Comparison of ENCODE assay signal across 8 cellular contexts in genomic region chr6:26199057-26199772, GRCh38.
DNase-seq lines count a peak whose midpoint lies in the region; ATAC-seq and FAIRE-seq lines count a peak whose summit lies in the region.

No MANE protein-coding gene starts in this region.

- ATAC-seq in GM18861 (IDR thresholded peaks at IDR 0.05; ENCODE audit: unreplicated experiment) (peak; percentile 45), HG03064 (IDR thresholded peaks at IDR 0.05; ENCODE audit: low read depth, unreplicated experiment) (peak; percentile 46)

- peaks cover 14% of the 10 kb centered on the region for H3K4me1 ChIP-seq in skeletal muscle satellite cell (ENCODE audit: control insufficient read depth, insufficient read depth, low read length)

- peak overlapping the region; percentile 79 for H3K4me3 ChIP-seq in skeletal muscle satellite cell (ENCODE audit: low read length)

- peaks cover 17% of the 10 kb centered on the region for H3K27me3 ChIP-seq in skeletal muscle satellite cell (ENCODE audit: control insufficient read depth, insufficient read depth, low read length)

- H3K9ac ChIP-seq in skeletal muscle satellite cell (ENCODE audit: low read depth, low read length) = peak overlapping the region; percentile 72

- FAIRE-seq in TTC549 (lab: Jason Lieb, UNC) = peak; percentile 95

- no peaks in the 10 kb centered on the region for H3K9me3 ChIP-seq in skeletal muscle satellite cell (replicated peaks; ENCODE audit: low read length)

- DNase-seq in AG08395 (ENCODE audit: low spot score) (peak; percentile 90), NCI-H2107 (lab: John Stamatoyannopoulos, UW) (peak; percentile 58), caudate nucleus (lab: John Stamatoyannopoulos, UW) (peak in 55 of 61 donors; percentile 10 to 91 (median 49)), iPS-NIHi7 (ENCODE audit: extremely low spot score) (peak; percentile 41)

- H3K27ac ChIP-seq in caudate nucleus (ENCODE audit: low read depth, low read length) = peak overlapping the region; percentile 81

- H3K36me3 ChIP-seq in skeletal muscle satellite cell (ENCODE audit: insufficient read depth, low read length) = no peaks in the 10 kb centered on the region

- H3K4me2 ChIP-seq in skeletal muscle satellite cell (ENCODE audit: low read length) = peak overlapping the region; percentile 87

Comparison
In these comparisons a context has a peak if more than half of its experiments do, and no peak if none do; other contexts are left out.
1. Peak in every context shown above with its lines: DNase-seq, ATAC-seq, H3K4me3 ChIP-seq and H3K27ac ChIP-seq.